Comparison of ENCODE assay signal across 1 cellular context in the genomic region with DNA sequence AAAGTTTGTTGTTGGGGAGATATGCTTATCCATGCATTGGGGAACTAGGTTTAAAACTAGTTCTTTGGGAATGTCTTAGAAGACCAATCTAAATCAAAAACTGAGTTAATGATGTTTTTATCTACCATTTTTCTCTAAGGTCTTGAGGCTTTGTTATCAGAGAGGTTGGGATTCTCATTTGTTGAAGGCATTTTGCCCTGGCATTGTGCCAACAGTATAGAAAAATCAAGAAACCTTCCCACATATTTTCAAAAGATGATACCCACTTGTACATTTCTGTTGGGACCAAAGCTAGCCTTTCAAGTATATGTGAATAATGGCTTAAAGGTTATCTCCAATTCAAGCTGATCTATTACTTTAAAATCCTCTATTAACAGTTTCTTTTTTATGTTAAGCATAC.
TF ChIP-seq lines count a peak whose summit lies in the region.

No MANE protein-coding gene starts in this region.

TF ChIP-seq in K562, 482 proteins besides CTCF, POLR2A, EP300 and RAD21 (continued from another document):
- TF ChIP-seq, protein P1, sequence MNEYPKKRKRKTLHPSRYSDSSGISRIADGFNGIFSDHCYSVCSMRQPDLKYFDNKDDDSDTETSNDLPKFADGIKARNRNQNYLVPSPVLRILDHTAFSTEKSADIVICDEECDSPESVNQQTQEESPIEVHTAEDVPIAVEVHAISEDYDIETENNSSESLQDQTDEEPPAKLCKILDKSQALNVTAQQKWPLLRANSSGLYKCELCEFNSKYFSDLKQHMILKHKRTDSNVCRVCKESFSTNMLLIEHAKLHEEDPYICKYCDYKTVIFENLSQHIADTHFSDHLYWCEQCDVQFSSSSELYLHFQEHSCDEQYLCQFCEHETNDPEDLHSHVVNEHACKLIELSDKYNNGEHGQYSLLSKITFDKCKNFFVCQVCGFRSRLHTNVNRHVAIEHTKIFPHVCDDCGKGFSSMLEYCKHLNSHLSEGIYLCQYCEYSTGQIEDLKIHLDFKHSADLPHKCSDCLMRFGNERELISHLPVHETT (CRISPR knock-in tag; conservative IDR thresholded peaks at IDR 0.05 in 1 of 2, IDR thresholded peaks at IDR 0.05 in 1 of 2), result no peak
- TF ChIP-seq DPF2 (IDR thresholded peaks at IDR 0.05) (no peak), HNRNPL (IDR thresholded peaks at IDR 0.05; ENCODE audit: low read depth, low read length) (no peak), RBM39 (optimal IDR thresholded peaks at IDR 0.05; ENCODE audit: low read depth, low read length) (no peak), NFYB (IDR thresholded peaks at IDR 0.05; ENCODE audit: extremely low read depth, insufficient read length) (no peak), POLR3G (IDR thresholded peaks at IDR 0.05; ENCODE audit: extremely low read depth, insufficient read length, insufficient replicate concordance) (no peak)
